Comparison of ENCODE assay signal across 10 cellular contexts in the genomic region with DNA sequence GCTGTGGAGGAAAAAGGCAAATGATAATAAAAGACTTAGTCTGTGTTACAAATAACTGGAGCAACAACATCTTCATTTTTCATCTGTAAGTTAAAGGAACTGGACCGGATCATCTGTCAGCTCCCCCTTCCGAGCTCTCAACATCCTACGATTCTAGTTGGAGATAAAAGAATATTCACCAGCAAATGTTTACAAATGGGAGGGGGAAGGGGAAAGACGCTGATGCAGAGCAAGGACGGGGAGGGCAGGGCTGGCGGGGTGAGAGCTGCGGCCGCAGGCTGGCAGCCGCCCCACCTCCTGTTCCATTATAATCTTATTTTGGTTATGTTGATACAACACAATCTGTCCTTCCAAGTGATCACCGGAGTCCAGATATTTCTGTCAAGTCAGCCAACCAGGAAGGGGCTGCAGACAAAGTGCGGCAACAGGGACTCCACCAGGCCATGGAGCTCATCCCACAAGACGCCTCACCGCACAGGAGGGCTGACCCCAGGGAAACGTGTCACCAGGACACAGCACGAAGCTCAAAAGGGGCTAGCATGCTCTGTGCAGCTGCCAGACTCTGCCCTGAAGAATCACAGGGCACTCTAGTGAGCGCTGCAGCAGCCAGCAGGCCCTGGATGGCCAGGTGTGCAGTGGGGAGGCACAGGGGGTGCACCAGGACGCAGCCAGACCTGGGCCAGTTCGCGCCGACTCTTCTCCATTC. TPM values are rescaled to one million over a fixed set of nuclear protein-coding genes. Genes with fewer than 3 reads are reported as not detected.
DNase-seq lines count a peak whose midpoint lies in the region; ATAC-seq and TF ChIP-seq lines count a peak whose summit lies in the region.
"Had no signal": no experiment of that assay in that cellular context is flagged by ENCODE, and none has a peak within 500 bp of the region (broad histone marks: within the 10 kb centered on the region; RNA-seq: fewer than 3 reads in every experiment).

No MANE protein-coding gene starts in this region.

- intact Hi-C loops in left cardiac atrium (cut with DNase I) (no loop called here), psoas muscle (cut with DNase I) (no loop called here), MCF 10A (cut with micrococcal nuclease) (no loop called here)

- POLR2A ChIA-PET in MCF 10A (lab: Yijun Ruan, JAX), result interaction anchor here (1.2 to 1.3 kb wide), 2 partner anchors 20 to 24 kb away, joined by 4 to 5 read pairs; a partner anchor contains a TSS

- ATAC-seq in GM23338, result no peak
- peak; percentile 74 to 76 for ATAC-seq in left cardiac atrium
- ATAC-seq in psoas muscle, result peak; percentile 68 to 83 (median 72)
- no peak for ATAC-seq in HG03280 (IDR thresholded peaks at IDR 0.05; ENCODE audit: unreplicated experiment)

- H3K4me3 ChIP-seq in GM23338, result no peak overlapping the region
- peak overlapping the region; percentile 8 for H3K4me3 ChIP-seq in WERI-Rb-1 (ENCODE audit: low read depth, low read length)
- peak overlapping the region; percentile 24 for H3K4me3 ChIP-seq in psoas muscle
- H3K4me3 ChIP-seq: HAP-1 had no signal

- H3K36me3 ChIP-seq in GM23338 (ENCODE audit: insufficient read depth) (no peaks in the 10 kb centered on the region), WERI-Rb-1 (peaks cover 22% of the 10 kb centered on the region), psoas muscle (ENCODE audit: insufficient read depth in 1 of 2, low read depth in 1 of 2) (peaks cover 3 to 35% of the 10 kb centered on the region in 2 donors)

- H3K27me3 ChIP-seq in GM23338 (ENCODE audit: insufficient read depth) (no peaks in the 10 kb centered on the region), WERI-Rb-1 (ENCODE audit: insufficient read depth, low read depth, severe bottlenecking) (no peaks in the 10 kb centered on the region), psoas muscle (ENCODE audit: insufficient read depth in 3 of 3, low read length in 2 of 3) (no peaks in the 10 kb centered on the region)

- no peak overlapping the region for H3K4me2 ChIP-seq in GM23338

- H3K4me1 ChIP-seq in GM23338 (ENCODE audit: insufficient read depth) (no peaks in the 10 kb centered on the region), psoas muscle (peaks cover 64% of the 10 kb centered on the region)
- H3K4me1 ChIP-seq: HAP-1 had no signal

- H3K4me1 Mint-ChIP-seq in GM23338 (peaks cover 12% of the 10 kb centered on the region), MCF 10A (ENCODE audit: insufficient read depth, unreplicated experiment) (peaks cover 4% of the 10 kb centered on the region)

- no peaks in the 10 kb centered on the region for H3F3A ChIP-seq in GM23338 (replicated peaks; ENCODE audit: low read depth)

- DNase-seq in GM23338 (ENCODE audit: low spot score) (no peak), WERI-Rb-1 (peak; percentile 27), left cardiac atrium (peak; percentile 54), psoas muscle (peak in 1 of 2 donors; percentile 69), DMS53 treated with DMSO at 0.1 percent for 48 hours (lab: John Stamatoyannopoulos, UW; ENCODE audit: unreplicated experiment) (no peak), MCF 10A (ENCODE audit: unreplicated experiment) (no peak)
- DNase-seq in effector CD8-positive, alpha-beta T cell (lab: John Stamatoyannopoulos, UW), result no peak
- DNase-seq: KBM-7 had no signal

- H3K27me3 Mint-ChIP-seq in GM23338 (ENCODE audit: insufficient read depth, low read depth, poor library complexity), result peaks cover 2% of the 10 kb centered on the region
- H3K27me3 Mint-ChIP-seq in MCF 10A (ENCODE audit: insufficient read depth, unreplicated experiment), result no peaks in the 10 kb centered on the region

- peaks cover 49% of the 10 kb centered on the region for H3K79me2 ChIP-seq in GM23338 (replicated peaks; ENCODE audit: insufficient read depth)

- H4K20me1 ChIP-seq in GM23338 (replicated peaks; ENCODE audit: insufficient read depth), result peaks cover 7% of the 10 kb centered on the region; the same call in 1 of the 2 replicates

- H3K9me3 ChIP-seq in WERI-Rb-1 (ENCODE audit: severe bottlenecking), result no peaks in the 10 kb centered on the region
- no peaks in the 10 kb centered on the region for H3K9me3 ChIP-seq in psoas muscle
- H3K9me3 ChIP-seq: HAP-1 had no signal

- WGBS in psoas muscle, 3 donors, result 20 to 35% (median 23%) methylated on average over 20 of the region's 20 CpGs

- no peak overlapping the region for H3K4me3 Mint-ChIP-seq in GM23338
- H3K4me3 Mint-ChIP-seq in MCF 10A (ENCODE audit: unreplicated experiment), result no peak overlapping the region

- peak overlapping the region; percentile 27; the same call in 1 of the 2 replicates for H3K27ac Mint-ChIP-seq in GM23338
- H3K27ac Mint-ChIP-seq in MCF 10A (ENCODE audit: low read depth, unreplicated experiment), result no peak overlapping the region

- H3K9me3 Mint-ChIP-seq in GM23338, result no peaks in the 10 kb centered on the region
- no peaks in the 10 kb centered on the region for H3K9me3 Mint-ChIP-seq in MCF 10A (ENCODE audit: unreplicated experiment)

- no peaks in the 10 kb centered on the region for H3K9me2 ChIP-seq in GM23338 (ENCODE audit: insufficient read depth)

- H2AFZ ChIP-seq in GM23338, result no peak overlapping the region

- TF ChIP-seq CTCF in GM23338 (conservative IDR thresholded peaks at IDR 0.05; ENCODE audit: low read depth in 2 of 2) (no peak), WERI-Rb-1 (IDR thresholded peaks at IDR 0.05; ENCODE audit: low read depth, low read length) (no peak), psoas muscle (IDR thresholded peaks at IDR 0.05) (no peak), MCF 10A (IDR thresholded peaks at IDR 0.05; ENCODE audit: unreplicated experiment) (no peak)

- CTCF ChIA-PET in MCF 10A (lab: Yijun Ruan, JAX), result no interaction called here

- H3K27ac ChIP-seq in GM23338 (ENCODE audit: low read depth), result no peak overlapping the region
- H3K27ac ChIP-seq in WERI-Rb-1, result peak overlapping the region; percentile 67
- H3K27ac ChIP-seq in psoas muscle, result peak overlapping the region; percentile 77

- H3K36me3 Mint-ChIP-seq in GM23338 (ENCODE audit: low read depth), result peaks cover 9% of the 10 kb centered on the region; the same call in 2 of the 3 replicates
- peaks cover 45% of the 10 kb centered on the region for H3K36me3 Mint-ChIP-seq in MCF 10A (ENCODE audit: insufficient read depth, unreplicated experiment)

- no TSS peak for BruUV-seq in MCF 10A (replicated peaks; lab: Mats Ljungman, UMichigan)

TF ChIP-seq in GM23338, 12 proteins besides CTCF, POLR2A, EP300 and RAD21:
- no peak for TF ChIP-seq STAT1 (IDR thresholded peaks at IDR 0.05; ENCODE audit: unreplicated experiment)
- TF ChIP-seq, protein P1, sequence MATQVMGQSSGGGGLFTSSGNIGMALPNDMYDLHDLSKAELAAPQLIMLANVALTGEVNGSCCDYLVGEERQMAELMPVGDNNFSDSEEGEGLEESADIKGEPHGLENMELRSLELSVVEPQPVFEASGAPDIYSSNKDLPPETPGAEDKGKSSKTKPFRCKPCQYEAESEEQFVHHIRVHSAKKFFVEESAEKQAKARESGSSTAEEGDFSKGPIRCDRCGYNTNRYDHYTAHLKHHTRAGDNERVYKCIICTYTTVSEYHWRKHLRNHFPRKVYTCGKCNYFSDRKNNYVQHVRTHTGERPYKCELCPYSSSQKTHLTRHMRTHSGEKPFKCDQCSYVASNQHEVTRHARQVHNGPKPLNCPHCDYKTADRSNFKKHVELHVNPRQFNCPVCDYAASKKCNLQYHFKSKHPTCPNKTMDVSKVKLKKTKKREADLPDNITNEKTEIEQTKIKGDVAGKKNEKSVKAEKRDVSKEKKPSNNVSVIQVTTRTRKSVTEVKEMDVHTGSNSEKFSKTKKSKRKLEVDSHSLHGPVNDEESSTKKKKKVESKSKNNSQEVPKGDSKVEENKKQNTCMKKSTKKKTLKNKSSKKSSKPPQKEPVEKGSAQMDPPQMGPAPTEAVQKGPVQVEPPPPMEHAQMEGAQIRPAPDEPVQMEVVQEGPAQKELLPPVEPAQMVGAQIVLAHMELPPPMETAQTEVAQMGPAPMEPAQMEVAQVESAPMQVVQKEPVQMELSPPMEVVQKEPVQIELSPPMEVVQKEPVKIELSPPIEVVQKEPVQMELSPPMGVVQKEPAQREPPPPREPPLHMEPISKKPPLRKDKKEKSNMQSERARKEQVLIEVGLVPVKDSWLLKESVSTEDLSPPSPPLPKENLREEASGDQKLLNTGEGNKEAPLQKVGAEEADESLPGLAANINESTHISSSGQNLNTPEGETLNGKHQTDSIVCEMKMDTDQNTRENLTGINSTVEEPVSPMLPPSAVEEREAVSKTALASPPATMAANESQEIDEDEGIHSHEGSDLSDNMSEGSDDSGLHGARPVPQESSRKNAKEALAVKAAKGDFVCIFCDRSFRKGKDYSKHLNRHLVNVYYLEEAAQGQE (IDR thresholded peaks at IDR 0.05; ENCODE audit: unreplicated experiment), result no peak

RNA-seq across cellular contexts. Expression of a gene that starts 19.7 kb away (rescaled TPM):
- total RNA-seq in GM23338 (2014; rRNA removed; shearing (Covaris generic)), result 11.3 and 23.8 TPM in 2 replicates
- 4.5 and 7.0 TPM in 2 replicates for polyA plus RNA-seq in GM23338 (2016; fragmentation: Nextera tagmentation; extraction: Ambion mirVana)
- total RNA-seq in left cardiac atrium, result 10 to 100 TPM; 45.6 to 50.8 TPM
- 100 to 1,000 TPM in 1 of 4 donors, 10 to 100 TPM in 3; 88.1 to 103 (median 98.5) TPM for total RNA-seq in psoas muscle
- 10 to 100 TPM; 26.3 to 95.3 (median 48.0) TPM for polyA plus RNA-seq in psoas muscle
- 43.2 and 53.9 TPM in 2 replicates for total RNA-seq in MCF 10A (2022)

RNA-seq across cellular contexts. Expression of a gene that starts 28.2 kb away (rescaled TPM):
- 35.9 and 42.6 TPM in 2 replicates for total RNA-seq in GM23338 (2014; rRNA removed; shearing (Covaris generic))
- polyA plus RNA-seq in GM23338 (2016; fragmentation: Nextera tagmentation; extraction: Ambion mirVana), result 75.0 and 80.2 TPM in 2 replicates
- 10 to 100 TPM; 82.9 to 90.2 TPM for total RNA-seq in left cardiac atrium
- total RNA-seq in psoas muscle, result 100 to 1,000 TPM; 117 to 189 (median 142) TPM
- polyA plus RNA-seq in psoas muscle, result 100 to 1,000 TPM; 114 to 189 (median 158) TPM
- 271 and 348 TPM in 2 replicates for total RNA-seq in MCF 10A (2022)

RNA-seq across cellular contexts. Expression of a gene that starts 46.7 kb away (rescaled TPM):
- total RNA-seq in GM23338 (2014; rRNA removed; shearing (Covaris generic)), result 1.2 and 1.9 TPM in 2 replicates
- polyA plus RNA-seq in GM23338 (2016; fragmentation: Nextera tagmentation; extraction: Ambion mirVana) (2.5 and 3.9 TPM in 2 replicates), psoas muscle (1 to 10 TPM; 1.7 to 6.8 (median 2.0) TPM)
- total RNA-seq in left cardiac atrium (1 to 10 TPM; 3.2 to 3.4 TPM), psoas muscle (1 to 10 TPM; 5.3 to 8.1 (median 6.0) TPM), MCF 10A (2022) (5.7 and 5.8 TPM in 2 replicates)

Comparison
In these comparisons a context has a peak if more than half of its experiments do, and no peak if none do; other contexts are left out.
1. ATAC-seq: peak in left cardiac atrium (2 of 2) and psoas muscle (4 of 4); none in GM23338 (single experiment) and HG03280 (single experiment).
2. DNase-seq: peak in WERI-Rb-1 (single experiment) and left cardiac atrium (single experiment); none in GM23338 (single experiment), DMS53 treated with DMSO at 0.1 percent for 48 hours (single experiment), effector CD8-positive, alpha-beta T cell (single experiment) and MCF 10A (single experiment).